In genomic region chr11:102300837-102301236, GRCh38 we compare ENCODE assay signal across 1 cellular context. TPM values are rescaled to one million over a fixed set of nuclear protein-coding genes. Genes with fewer than 3 reads are reported as not detected.
"Had no signal": no experiment of that assay in that cellular context is flagged by ENCODE, and none has a peak within 500 bp of the region (broad histone marks: within the 10 kb centered on the region; RNA-seq: fewer than 3 reads in every experiment).

No MANE protein-coding gene starts in this region.

RNA-seq across cellular contexts. Expression of gene BIRC3, which starts 16.4 kb away (rescaled TPM):
- polyA plus RNA-seq: cardiac muscle cell had no signal
